ENCODE assay signal across 9 cellular contexts in genomic region chr3:136659253-136659652, GRCh38.
DNase-seq lines count a peak whose midpoint lies in the region; ATAC-seq and TF ChIP-seq lines count a peak whose summit lies in the region.
"Had no signal": no experiment of that assay in that cellular context is flagged by ENCODE, and none has a peak within 500 bp of the region (broad histone marks: within the 10 kb centered on the region; RNA-seq: fewer than 3 reads in every experiment).

No MANE protein-coding gene starts in this region.

- TF ChIP-seq CTCF in IMR-90 (conservative IDR thresholded peaks at IDR 0.05; ENCODE audit: low read depth, low read length) (no peak), GM10248 (IDR thresholded peaks at IDR 0.05; ENCODE audit: control extremely low read depth, extremely low read depth, low read depth, missing control alignments) (no peak)

- H2BK15ac ChIP-seq in IMR-90 (ENCODE audit: low read depth, low read length) = no peak overlapping the region

- no peaks in the 10 kb centered on the region; the same call in none of the 2 replicates for H4K20me1 ChIP-seq in IMR-90 (ENCODE audit: insufficient read depth, low read length)

- H3K4ac ChIP-seq in IMR-90 (ENCODE audit: low read depth, low read length) = no peak overlapping the region

- H3K9me3 ChIP-seq in IMR-90 (ENCODE audit: control insufficient read depth, insufficient read depth, low read length) = peaks cover 2% of the 10 kb centered on the region; the same call in 1 of the 2 replicates

- peak overlapping the region; percentile 2 for H2BK5ac ChIP-seq in IMR-90 (ENCODE audit: low read depth, low read length, poor library complexity, severe bottlenecking)

- no peak overlapping the region for H3K56ac ChIP-seq in IMR-90 (ENCODE audit: extremely low read depth, insufficient read depth, low read length)

- peaks cover 0 to 4% (median under 1%) of the 10 kb centered on the region in 6 donors for H3K9me3 Mint-ChIP-seq in immature natural killer cell

- no peak overlapping the region for H2BK120ac ChIP-seq in IMR-90 (ENCODE audit: low read depth, low read length)

- no peak overlapping the region for H3K27ac ChIP-seq in IMR-90 (ENCODE audit: insufficient read depth, low read length)
- H3K27ac ChIP-seq: heart left ventricle had no signal

- no peak overlapping the region for H3K14ac ChIP-seq in IMR-90 (replicated peaks; ENCODE audit: low read depth, low read length)

- peaks cover 4% of the 10 kb centered on the region; the same call in 1 of the 2 replicates for H3K4me1 ChIP-seq in IMR-90 (ENCODE audit: control insufficient read depth, insufficient read depth, low read length)

- no peak overlapping the region for H4K8ac ChIP-seq in IMR-90 (ENCODE audit: low read depth in 2 of 2, low read length in 2 of 2)

- H3K36me3 Mint-ChIP-seq in immature natural killer cell = peaks cover 7 to 9% (median 8%) of the 10 kb centered on the region in 3 donors

- CTCF ChIA-PET in IMR-90 (lab: Yijun Ruan, JAX) = no interaction called here
- CTCF ChIA-PET in GM10248 (lab: Yijun Ruan, JAX) = no interaction called here

- no peak overlapping the region for H4K91ac ChIP-seq in IMR-90 (ENCODE audit: insufficient read depth, low read depth, low read length)

- DNase-seq in IMR-90 (peak; percentile 87), SK-N-DZ (ENCODE audit: low spot score) (peak; percentile 66), globus pallidus (ENCODE audit: low spot score) (peak; percentile 88), skeletal muscle cell (ENCODE audit: low read depth) (peak; percentile 19), GM10248 (ENCODE audit: extremely low spot score) (no peak), immature natural killer cell (no peak)
- DNase-seq: activated CD4-positive, CD25-positive, alpha-beta regulatory T cell treated with anti-CD3 and anti-CD28 coated beads, Interleukin-2, amount 50 U/mL, for 72 hours had no signal

- no peaks in the 10 kb centered on the region for H3K27me3 Mint-ChIP-seq in immature natural killer cell (ENCODE audit: low read depth in 3 of 3)

- H2BK20ac ChIP-seq in IMR-90 (ENCODE audit: low read depth, low read length) = no peak overlapping the region

- no peaks in the 10 kb centered on the region for H3K36me3 ChIP-seq in IMR-90 (ENCODE audit: control insufficient read depth, insufficient read depth, low read length)
- H3K36me3 ChIP-seq: heart left ventricle had no signal

- BruUV-seq in IMR-90 (replicated peaks; lab: Mats Ljungman, UMichigan) = no TSS peak

- no peaks in the 10 kb centered on the region for H3K27me3 ChIP-seq in IMR-90 (ENCODE audit: control insufficient read depth, insufficient read depth, low read length)
- H3K27me3 ChIP-seq: heart left ventricle had no signal

- H2AK9ac ChIP-seq in IMR-90 (replicated peaks; ENCODE audit: low read depth, low read length, poor library complexity) = no peak overlapping the region

- H2AFZ ChIP-seq in IMR-90 (replicated peaks; ENCODE audit: low read length, poor library complexity) = no peak overlapping the region

- intact Hi-C loops in IMR-90 (cut with micrococcal nuclease) = no loop called here

- peak overlapping the region; percentile 78 for H3K4me2 ChIP-seq in IMR-90 (ENCODE audit: low read depth, low read length)

- no peak overlapping the region for H3K18ac ChIP-seq in IMR-90 (ENCODE audit: low read depth, low read length)

- no peak overlapping the region for H3K23ac ChIP-seq in IMR-90 (ENCODE audit: low read depth, low read length)

- in situ Hi-C loops in IMR-90 (cut with MboI; ENCODE audit: low sequenced_read_pairs) = no loop called here

- H3K79me1 ChIP-seq in IMR-90 (ENCODE audit: low read depth in 1 of 2, low read length in 2 of 2) = peaks cover 6 to 60% of the 10 kb centered on the region in 2 experiments; a peak in 3 of 4 replicates

- dilution Hi-C loops in IMR-90 (cut with HindIII; ENCODE audit: low sequenced_read_pairs, unreplicated experiment) = no loop called here

- H3K4me3 Mint-ChIP-seq in immature natural killer cell = no peak overlapping the region

- H3K9ac ChIP-seq in IMR-90 (ENCODE audit: low read depth, low read length) = 0 out of 2 replicates have a peak overlapping the region, but pooled peaks have one; percentile 26

- POLR2A ChIA-PET in IMR-90 (lab: Charles Lee; ENCODE audit: unreplicated experiment) = interaction anchor here (0.5 kb wide), 1 partner anchor 44 kb away, joined by 4 read pairs; no protein-coding TSS in a partner anchor
- POLR2A ChIA-PET in GM10248 (lab: Yijun Ruan, JAX) = no interaction called here

- no peak overlapping the region for H4K5ac ChIP-seq in IMR-90 (ENCODE audit: low read depth, low read length)

- 0 out of 2 replicates have a peak, but pooled peaks cover 4% of the 10 kb centered on the region for H3K9me1 ChIP-seq in IMR-90 (ENCODE audit: insufficient read depth, low read length)

- no CpG with 5 or more reads among the region's 4 CpGs for WGBS in IMR-90 (ENCODE audit: extremely low coverage in 2 of 2, insufficient read length in 1 of 2), 2 experiments

- peak overlapping the region; percentile 16; the same call in 1 of the 2 replicates for H3K4me3 ChIP-seq in IMR-90 (ENCODE audit: insufficient read depth, low read depth, low read length)
- H3K4me3 ChIP-seq in skeletal muscle cell (ENCODE audit: low read depth, low read length) = no peak overlapping the region
- H3K4me3 ChIP-seq: heart left ventricle had no signal

- H3K4me1 Mint-ChIP-seq in immature natural killer cell = peaks cover 35 to 68% of the 10 kb centered on the region in 2 donors

- H2AK5ac ChIP-seq in IMR-90 (ENCODE audit: low read depth, low read length) = no peak overlapping the region

- ATAC-seq in IMR-90 (ENCODE audit: low read depth) (peak; percentile 87), GM18498 (IDR thresholded peaks at IDR 0.05; ENCODE audit: unreplicated experiment) (no peak)

- TF ChIP-seq POLR2A in IMR-90 (IDR thresholded peaks at IDR 0.05; ENCODE audit: low read depth, low read length) = no peak

- no peak for TF ChIP-seq RAD21 in IMR-90 (IDR thresholded peaks at IDR 0.05; ENCODE audit: low read length)

- H3K27ac Mint-ChIP-seq in immature natural killer cell = peak overlapping the region in 2 of 6 donors; percentile 46 to 48

TF ChIP-seq in IMR-90, 13 proteins besides CTCF, POLR2A, EP300 and RAD21:
- TF ChIP-seq RFX5 (IDR thresholded peaks at IDR 0.05; ENCODE audit: low read depth, low read length) = peak; percentile 97
- no peak for TF ChIP-seq ELK1 (IDR thresholded peaks at IDR 0.05; ENCODE audit: borderline replicate concordance, low read depth, low read length)
- TF ChIP-seq CEBPB (IDR thresholded peaks at IDR 0.05; ENCODE audit: low read depth, low read length) = no peak

Comparison
In these comparisons a context has a peak if more than half of its experiments do, and no peak if none do; other contexts are left out.
1. DNase-seq: peak in IMR-90 (single experiment), SK-N-DZ (single experiment), globus pallidus (single experiment) and skeletal muscle cell (single experiment); none in GM10248 (single experiment) and immature natural killer cell (0 of 3).